ENCODE assay signal across 9 cellular contexts in the genomic region with DNA sequence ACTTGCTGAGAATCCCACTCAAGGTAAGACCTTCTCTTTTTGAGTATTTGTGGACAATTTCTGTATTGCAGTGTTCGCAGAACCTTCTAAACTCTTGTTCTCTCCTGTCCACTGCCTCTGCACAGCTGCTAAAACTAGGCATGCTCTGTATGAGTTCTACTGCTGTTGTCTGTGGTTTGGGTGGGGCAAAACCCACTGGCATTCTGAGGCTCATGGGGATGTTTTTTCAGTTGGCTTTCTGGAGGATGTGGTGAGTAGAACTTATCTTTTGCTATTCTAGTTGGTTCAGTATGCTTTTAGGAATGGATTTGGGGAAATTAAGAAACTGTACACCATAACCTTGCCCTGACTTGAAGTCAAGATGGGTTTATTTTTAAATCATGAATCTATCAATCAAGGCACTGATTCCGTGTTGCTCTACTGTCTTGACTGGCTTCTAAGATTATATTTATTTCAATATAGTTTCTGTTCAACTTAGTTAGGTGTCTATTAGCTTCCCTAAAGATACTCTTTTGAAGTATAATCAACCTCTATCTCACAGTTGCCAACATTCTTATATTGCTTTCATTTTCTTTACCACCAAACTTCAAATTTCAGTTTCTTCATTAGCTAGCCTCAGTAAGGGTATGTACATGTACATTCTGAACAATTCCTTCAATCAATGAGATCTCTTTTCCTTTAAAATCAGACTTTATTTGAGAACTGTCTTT. TPM values are rescaled to one million over a fixed set of nuclear protein-coding genes. Genes with fewer than 3 reads are reported as not detected.
A peak's percentile ranks its signal among the peaks of the same experiment; 100 is the strongest.
DNase-seq lines count a peak whose midpoint lies in the region; ATAC-seq and TF ChIP-seq lines count a peak whose summit lies in the region.
"Had no signal": no experiment of that assay in that cellular context is flagged by ENCODE, and none has a peak within 500 bp of the region (broad histone marks: within the 10 kb centered on the region; RNA-seq: fewer than 3 reads in every experiment).

No MANE protein-coding gene starts in this region.

- in situ Hi-C loops in gastrocnemius medialis (cut with MboI; ENCODE audit: low sequenced_read_pairs in 4 of 4), result no loop called here

- H3K27me3 ChIP-seq in breast epithelium (no peaks in the 10 kb centered on the region), gastrocnemius medialis (no peaks in the 10 kb centered on the region)

- intact Hi-C loops in MCF 10A (cut with micrococcal nuclease), result loop anchor here (1.0 to 2.0 kb wide), 2 partner anchors 35 to 54 kb away; no protein-coding TSS in a partner anchor
- intact Hi-C loops in breast epithelium (cut with DNase I; ENCODE audit: low total_unique reads), result no loop called here
- intact Hi-C loops in sciatic nerve (cut with DNase I), result no loop called here
- intact Hi-C loops in gastrocnemius medialis (cut with DNase I; ENCODE audit: low total_unique reads), result no loop called here

- BruUV-seq in MCF 10A (replicated peaks; lab: Mats Ljungman, UMichigan), result TSS peak; percentile 80

- peak; percentile 72 for ATAC-seq in HG03135 (IDR thresholded peaks at IDR 0.05; ENCODE audit: unreplicated experiment)
- ATAC-seq in sciatic nerve, result peak; percentile 70
- ATAC-seq in WTC11, result no peak
- no peak for ATAC-seq in gastrocnemius medialis

- peaks cover 40% of the 10 kb centered on the region for H3K4me1 Mint-ChIP-seq in MCF 10A (ENCODE audit: insufficient read depth, unreplicated experiment)
- H3K4me1 Mint-ChIP-seq in WTC11, result peaks cover 11% of the 10 kb centered on the region

- H3K9me3 Mint-ChIP-seq in MCF 10A (ENCODE audit: unreplicated experiment), result no peaks in the 10 kb centered on the region
- H3K9me3 Mint-ChIP-seq in WTC11, result peaks cover 28% of the 10 kb centered on the region

- no peaks in the 10 kb centered on the region for H3K36me3 Mint-ChIP-seq in MCF 10A (ENCODE audit: insufficient read depth, unreplicated experiment)
- H3K36me3 Mint-ChIP-seq in WTC11, result peaks cover 23% of the 10 kb centered on the region

- H3K9me3 ChIP-seq in breast epithelium, result no peaks in the 10 kb centered on the region
- no peaks in the 10 kb centered on the region for H3K9me3 ChIP-seq in gastrocnemius medialis

- H3K4me3 Mint-ChIP-seq in MCF 10A (ENCODE audit: unreplicated experiment) (peak overlapping the region; percentile 71), WTC11 (no peak overlapping the region)

- H3K27ac ChIP-seq in breast epithelium (no peak overlapping the region), gastrocnemius medialis (no peak overlapping the region)
- H3K27ac ChIP-seq: C4-2B had no signal

- H3K27ac Mint-ChIP-seq in MCF 10A (ENCODE audit: low read depth, unreplicated experiment), result peak overlapping the region; percentile 84
- H3K27ac Mint-ChIP-seq in WTC11, result no peak overlapping the region

- no peaks in the 10 kb centered on the region for H3K36me3 ChIP-seq in breast epithelium
- no peaks in the 10 kb centered on the region for H3K36me3 ChIP-seq in gastrocnemius medialis

- DNase-seq in MCF 10A (ENCODE audit: unreplicated experiment) (peak; percentile 49), breast epithelium (ENCODE audit: low spot score in 2 of 2) (no peak), T follicular helper cell (ENCODE audit: low read depth) (peak; percentile 34), amniotic epithelial cell (ENCODE audit: low read depth) (peak; percentile 77), sciatic nerve (ENCODE audit: low spot score) (no peak), WTC11 (ENCODE audit: low spot score) (no peak), gastrocnemius medialis (no peak)

- no peak for TF ChIP-seq POLR2A in breast epithelium (IDR thresholded peaks at IDR 0.05)
- TF ChIP-seq POLR2A in gastrocnemius medialis (IDR thresholded peaks at IDR 0.05), result no peak

- H3K4me3 ChIP-seq in breast epithelium (peak overlapping the region in 1 of 3 donors; percentile 0), gastrocnemius medialis (no peak overlapping the region)

- no peaks in the 10 kb centered on the region for H3K27me3 Mint-ChIP-seq in MCF 10A (ENCODE audit: insufficient read depth, unreplicated experiment)
- no peaks in the 10 kb centered on the region for H3K27me3 Mint-ChIP-seq in WTC11 (ENCODE audit: low read depth)

- POLR2A ChIA-PET in MCF 10A (lab: Yijun Ruan, JAX), result interaction anchor here (0.7 to 3.6 kb wide), 7 partner anchors 9 to 166 kb away, joined by 3 to 29 read pairs (median 3); no protein-coding TSS in a partner anchor
- POLR2A ChIA-PET in WTC11 (lab: Charles Lee), result no interaction called here

- TF ChIP-seq CTCF in MCF 10A (IDR thresholded peaks at IDR 0.05; ENCODE audit: unreplicated experiment) (no peak), breast epithelium (IDR thresholded peaks at IDR 0.05) (no peak), WTC11 (IDR thresholded peaks at IDR 0.05) (no peak), gastrocnemius medialis (IDR thresholded peaks at IDR 0.05 in 4 of 5, conservative IDR thresholded peaks at IDR 0.05 in 1 of 5) (no peak)

- CTCF ChIA-PET in MCF 10A (lab: Yijun Ruan, JAX), result interaction anchor here (0.6 to 1.3 kb wide), 3 partner anchors 13 to 62 kb away, joined by 3 to 4 read pairs (median 3); no protein-coding TSS in a partner anchor
- CTCF ChIA-PET in WTC11 (lab: Charles Lee), result no interaction called here

- H3K4me1 ChIP-seq in breast epithelium (no peaks in the 10 kb centered on the region), gastrocnemius medialis (no peaks in the 10 kb centered on the region)

TF ChIP-seq in WTC11, 78 proteins besides CTCF, POLR2A, EP300 and RAD21:
- TF ChIP-seq ZBTB21 (CRISPR knock-in tag; IDR thresholded peaks at IDR 0.05; ENCODE audit: borderline replicate concordance) (no peak), NFATC4 (CRISPR knock-in tag; IDR thresholded peaks at IDR 0.05) (no peak), ESRRA (CRISPR knock-in tag; IDR thresholded peaks at IDR 0.05; ENCODE audit: borderline replicate concordance) (no peak), HMGA2 (CRISPR knock-in tag; IDR thresholded peaks at IDR 0.05) (no peak), NR1H2 (CRISPR knock-in tag; IDR thresholded peaks at IDR 0.05) (no peak), SP1 (CRISPR knock-in tag; conservative IDR thresholded peaks at IDR 0.05) (no peak), ZNF121 (CRISPR knock-in tag; IDR thresholded peaks at IDR 0.05) (no peak), HMGXB4 (CRISPR knock-in tag; IDR thresholded peaks at IDR 0.05) (no peak)
- TF ChIP-seq, protein P1, sequence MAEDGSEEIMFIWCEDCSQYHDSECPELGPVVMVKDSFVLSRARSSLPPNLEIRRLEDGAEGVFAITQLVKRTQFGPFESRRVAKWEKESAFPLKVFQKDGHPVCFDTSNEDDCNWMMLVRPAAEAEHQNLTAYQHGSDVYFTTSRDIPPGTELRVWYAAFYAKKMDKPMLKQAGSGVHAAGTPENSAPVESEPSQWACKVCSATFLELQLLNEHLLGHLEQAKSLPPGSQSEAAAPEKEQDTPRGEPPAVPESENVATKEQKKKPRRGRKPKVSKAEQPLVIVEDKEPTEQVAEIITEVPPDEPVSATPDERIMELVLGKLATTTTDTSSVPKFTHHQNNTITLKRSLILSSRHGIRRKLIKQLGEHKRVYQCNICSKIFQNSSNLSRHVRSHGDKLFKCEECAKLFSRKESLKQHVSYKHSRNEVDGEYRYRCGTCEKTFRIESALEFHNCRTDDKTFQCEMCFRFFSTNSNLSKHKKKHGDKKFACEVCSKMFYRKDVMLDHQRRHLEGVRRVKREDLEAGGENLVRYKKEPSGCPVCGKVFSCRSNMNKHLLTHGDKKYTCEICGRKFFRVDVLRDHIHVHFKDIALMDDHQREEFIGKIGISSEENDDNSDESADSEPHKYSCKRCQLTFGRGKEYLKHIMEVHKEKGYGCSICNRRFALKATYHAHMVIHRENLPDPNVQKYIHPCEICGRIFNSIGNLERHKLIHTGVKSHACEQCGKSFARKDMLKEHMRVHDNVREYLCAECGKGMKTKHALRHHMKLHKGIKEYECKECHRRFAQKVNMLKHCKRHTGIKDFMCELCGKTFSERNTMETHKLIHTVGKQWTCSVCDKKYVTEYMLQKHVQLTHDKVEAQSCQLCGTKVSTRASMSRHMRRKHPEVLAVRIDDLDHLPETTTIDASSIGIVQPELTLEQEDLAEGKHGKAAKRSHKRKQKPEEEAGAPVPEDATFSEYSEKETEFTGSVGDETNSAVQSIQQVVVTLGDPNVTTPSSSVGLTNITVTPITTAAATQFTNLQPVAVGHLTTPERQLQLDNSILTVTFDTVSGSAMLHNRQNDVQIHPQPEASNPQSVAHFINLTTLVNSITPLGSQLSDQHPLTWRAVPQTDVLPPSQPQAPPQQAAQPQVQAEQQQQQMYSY (CRISPR knock-in tag; IDR thresholded peaks at IDR 0.05), result no peak
TF ChIP-seq in WTC11: peak in this region for 0.

RNA-seq across cellular contexts. Expression of gene C1GALT1, which starts 25.0 kb away (rescaled TPM):
- total RNA-seq in MCF 10A (2022) (30.9 and 39.6 TPM in 2 replicates), breast epithelium (10 to 100 TPM; 30.8 to 35.5 (median 34.7) TPM), sciatic nerve (37.5 TPM), WTC11 (2021) (106 to 114 TPM (median 107 TPM) in 3 replicates), gastrocnemius medialis (10 to 100 TPM; 16.1 to 40.8 (median 27.5) TPM)

Comparison
In these comparisons a context has a peak if more than half of its experiments do, and no peak if none do; other contexts are left out.
1. DNase-seq: peak in MCF 10A (single experiment), T follicular helper cell (single experiment) and amniotic epithelial cell (single experiment); none in breast epithelium (0 of 2), sciatic nerve (single experiment), WTC11 (single experiment) and gastrocnemius medialis (0 of 2).
2. ATAC-seq: peak in HG03135 (single experiment) and sciatic nerve (single experiment); none in WTC11 (single experiment) and gastrocnemius medialis (0 of 2).